ENCODE assay signal across 20 cellular contexts in genomic region chr7:47801423-47801822, GRCh38.
DNase-seq lines count a peak whose midpoint lies in the region; ATAC-seq and TF ChIP-seq lines count a peak whose summit lies in the region.
"Had no signal": no experiment of that assay in that cellular context is flagged by ENCODE, and none has a peak within 500 bp of the region (broad histone marks: within the 10 kb centered on the region; RNA-seq: fewer than 3 reads in every experiment).

No MANE protein-coding gene starts in this region.

- BruUV-seq in IMR-90 (replicated peaks; lab: Mats Ljungman, UMichigan) = no TSS peak

- H3K4me2 ChIP-seq in IMR-90 (ENCODE audit: low read depth, low read length) = no peak overlapping the region
- H3K4me2 ChIP-seq: BLaER1, SK-N-SH had no signal

- DNase-seq in IMR-90 (no peak), RWPE1 (ENCODE audit: low spot score) (peak; percentile 42), endodermal cell (peak; percentile 7), nephron progenitor cell (no peak), NCI-H2081 (lab: John Stamatoyannopoulos, UW) (no peak)
- no peak for DNase-seq in activated CD4-positive, alpha-beta T cell treated with anti-CD3 and anti-CD28 coated beads for 4 hours
- DNase-seq: CD4-positive, CD25-positive, alpha-beta regulatory T cell; DMS153; DND-41; H9; NCI-H1092 treated with DMSO at 0.1 percent for 48 hours; NCI-H1436; NCI-H1930; NCI-H446 treated with DMSO at 0.1 percent for 48 hours; NCI-H526 treated with DMSO at 0.1 percent for 48 hours; SK-N-SH; SW 1271 had no signal

- no peak overlapping the region for H3K4me3 Mint-ChIP-seq in endodermal cell
- H3K4me3 Mint-ChIP-seq in nephron progenitor cell = no peak overlapping the region
- H3K4me3 Mint-ChIP-seq: CD4-positive, CD25-positive, alpha-beta regulatory T cell; H9 had no signal

- TF ChIP-seq RAD21 in IMR-90 (IDR thresholded peaks at IDR 0.05; ENCODE audit: low read length) = no peak

- H2BK20ac ChIP-seq in IMR-90 (ENCODE audit: low read depth, low read length) = peak overlapping the region; percentile 16; the same call in 1 of the 2 replicates

- dilution Hi-C loops in IMR-90 (cut with HindIII; ENCODE audit: low sequenced_read_pairs, unreplicated experiment) = no loop called here

- H3K9me3 ChIP-seq in IMR-90 (ENCODE audit: control insufficient read depth, insufficient read depth, low read length) (no peaks in the 10 kb centered on the region), endodermal cell (ENCODE audit: control insufficient read depth, low read length) (no peaks in the 10 kb centered on the region)
- H3K9me3 ChIP-seq: BLaER1, SK-N-SH had no signal

- intact Hi-C loops in IMR-90 (cut with micrococcal nuclease) = no loop called here

- H3K27me3 ChIP-seq in IMR-90 (ENCODE audit: control insufficient read depth, insufficient read depth, low read length) (no peaks in the 10 kb centered on the region; the same call in 1 of the 2 replicates), endodermal cell (ENCODE audit: control insufficient read depth, insufficient read depth, low read length, poor library complexity, severe bottlenecking) (no peaks in the 10 kb centered on the region)
- H3K27me3 ChIP-seq: BLaER1 had no signal

- H3K36me3 Mint-ChIP-seq in endodermal cell (ENCODE audit: low read depth) (no peaks in the 10 kb centered on the region), nephron progenitor cell (ENCODE audit: low read depth) (no peaks in the 10 kb centered on the region)
- H3K36me3 Mint-ChIP-seq: CD4-positive, CD25-positive, alpha-beta regulatory T cell had no signal

- CTCF ChIA-PET in IMR-90 (lab: Yijun Ruan, JAX) (no interaction called here), RWPE1 (lab: Yijun Ruan, JAX) (no interaction called here)

- H3K56ac ChIP-seq in IMR-90 (ENCODE audit: extremely low read depth, insufficient read depth, low read length) = no peak overlapping the region

- no peak overlapping the region for H3K23ac ChIP-seq in IMR-90 (ENCODE audit: low read depth, low read length)

- H4K5ac ChIP-seq in IMR-90 (ENCODE audit: low read depth, low read length) = peak overlapping the region; percentile 22; the same call in 1 of the 2 replicates

- H3K4me1 ChIP-seq in IMR-90 (ENCODE audit: control insufficient read depth, insufficient read depth, low read length) (peaks cover 17% of the 10 kb centered on the region), endodermal cell (ENCODE audit: control insufficient read depth, insufficient read depth, low read length) (no peaks in the 10 kb centered on the region)
- H3K4me1 ChIP-seq: BLaER1 had no signal

- no peak overlapping the region for H2BK120ac ChIP-seq in IMR-90 (ENCODE audit: low read depth, low read length)

- no peak overlapping the region for H3K27ac ChIP-seq in IMR-90 (ENCODE audit: insufficient read depth, low read length)
- H3K27ac ChIP-seq in RWPE1 = peak overlapping the region; percentile 9; the same call in 1 of the 2 replicates
- H3K27ac ChIP-seq in endodermal cell (ENCODE audit: low read depth, low read length) = no peak overlapping the region
- H3K27ac ChIP-seq: BLaER1 had no signal

- ATAC-seq in IMR-90 (ENCODE audit: low read depth) (no peak), HG02759 (IDR thresholded peaks at IDR 0.05; ENCODE audit: unreplicated experiment) (no peak), HG03342 (IDR thresholded peaks at IDR 0.05; ENCODE audit: unreplicated experiment) (no peak)

- no peak overlapping the region for H2BK15ac ChIP-seq in IMR-90 (ENCODE audit: low read depth, low read length)

- TF ChIP-seq CTCF in IMR-90 (conservative IDR thresholded peaks at IDR 0.05; ENCODE audit: low read depth, low read length) = no peak
- TF ChIP-seq CTCF in RWPE1 (conservative IDR thresholded peaks at IDR 0.05; ENCODE audit: low read depth) = no peak
- TF ChIP-seq CTCF in endodermal cell (conservative IDR thresholded peaks at IDR 0.05) = no peak
- TF ChIP-seq CTCF in nephron progenitor cell (IDR thresholded peaks at IDR 0.05) = no peak

- peaks cover 21% of the 10 kb centered on the region for H3K9me1 ChIP-seq in IMR-90 (ENCODE audit: insufficient read depth, low read length)

- POLR2A ChIA-PET in IMR-90 (lab: Charles Lee; ENCODE audit: unreplicated experiment) = no interaction called here
- POLR2A ChIA-PET in RWPE1 (lab: Yijun Ruan, JAX; ENCODE audit: low non-redundant PET) = no interaction called here

- WGBS in IMR-90 (ENCODE audit: extremely low coverage in 2 of 2, insufficient read length in 1 of 2), 2 experiments = no CpG with 5 or more reads among the region's 6 CpGs
- 88 to 90% methylated on average over 5 to 6 of the region's 6 CpGs for WGBS in endodermal cell (ENCODE audit: insufficient coverage in 1 of 2, insufficient read length in 1 of 2), 2 experiments

- no peak overlapping the region for H2BK5ac ChIP-seq in IMR-90 (ENCODE audit: low read depth, low read length, poor library complexity, severe bottlenecking)

- H3K9ac ChIP-seq in IMR-90 (ENCODE audit: low read depth, low read length) = no peak overlapping the region
- no peak overlapping the region for H3K9ac ChIP-seq in endodermal cell (ENCODE audit: extremely low read depth, low read length, poor library complexity, severe bottlenecking)
- H3K9ac ChIP-seq: BLaER1, SK-N-SH had no signal

- H3K4me3 ChIP-seq in IMR-90 (ENCODE audit: insufficient read depth, low read depth, low read length) (no peak overlapping the region), endodermal cell (ENCODE audit: low read length) (no peak overlapping the region)
- H3K4me3 ChIP-seq: BLaER1 had no signal

- H3K27ac Mint-ChIP-seq in endodermal cell = no peak overlapping the region
- peak overlapping the region; percentile 64 for H3K27ac Mint-ChIP-seq in nephron progenitor cell
- H3K27ac Mint-ChIP-seq: CD4-positive, CD25-positive, alpha-beta regulatory T cell had no signal

- H2AK5ac ChIP-seq in IMR-90 (ENCODE audit: low read depth, low read length) = peak overlapping the region; percentile 42; the same call in 1 of the 2 replicates

- H4K91ac ChIP-seq in IMR-90 (ENCODE audit: insufficient read depth, low read depth, low read length) = no peak overlapping the region

- H3K14ac ChIP-seq in IMR-90 (replicated peaks; ENCODE audit: low read depth, low read length) = no peak overlapping the region; the same call in 1 of the 2 replicates

- no peak for TF ChIP-seq POLR2A in IMR-90 (IDR thresholded peaks at IDR 0.05; ENCODE audit: low read depth, low read length)

- H3K18ac ChIP-seq in IMR-90 (ENCODE audit: low read depth, low read length) = no peak overlapping the region

- peak overlapping the region; percentile 29 for H3K4ac ChIP-seq in IMR-90 (ENCODE audit: low read depth, low read length)

- H4K20me1 ChIP-seq in IMR-90 (ENCODE audit: insufficient read depth, low read length) = no peaks in the 10 kb centered on the region
- H4K20me1 ChIP-seq: BLaER1 had no signal

- no peaks in the 10 kb centered on the region for H3K27me3 Mint-ChIP-seq in endodermal cell (ENCODE audit: insufficient read depth)
- peaks cover 5% of the 10 kb centered on the region for H3K27me3 Mint-ChIP-seq in nephron progenitor cell (ENCODE audit: low read depth, poor library complexity)
- H3K27me3 Mint-ChIP-seq: CD4-positive, CD25-positive, alpha-beta regulatory T cell had no signal

- H2AFZ ChIP-seq in IMR-90 (replicated peaks; ENCODE audit: low read length, poor library complexity) = no peak overlapping the region

- in situ Hi-C loops in IMR-90 (cut with MboI; ENCODE audit: low sequenced_read_pairs) = no loop called here

- peaks cover 4 to 12% of the 10 kb centered on the region in 2 experiments; a peak in 3 of 4 replicates for H3K79me1 ChIP-seq in IMR-90 (ENCODE audit: low read depth in 1 of 2, low read length in 2 of 2)

- no peak overlapping the region for H2AK9ac ChIP-seq in IMR-90 (replicated peaks; ENCODE audit: low read depth, low read length, poor library complexity)

- no peak overlapping the region for H4K8ac ChIP-seq in IMR-90 (ENCODE audit: low read depth in 2 of 2, low read length in 2 of 2)

- no peaks in the 10 kb centered on the region for H3K36me3 ChIP-seq in IMR-90 (ENCODE audit: control insufficient read depth, insufficient read depth, low read length)
- no peaks in the 10 kb centered on the region for H3K36me3 ChIP-seq in endodermal cell (ENCODE audit: control insufficient read depth, insufficient read depth, low read length)
- H3K36me3 ChIP-seq: BLaER1 had no signal

- H3K9me3 Mint-ChIP-seq in endodermal cell (no peaks in the 10 kb centered on the region), nephron progenitor cell (peaks cover 4% of the 10 kb centered on the region)
- H3K9me3 Mint-ChIP-seq: CD4-positive, CD25-positive, alpha-beta regulatory T cell; H9 had no signal

- no peaks in the 10 kb centered on the region for H3K4me1 Mint-ChIP-seq in endodermal cell
- peaks cover 36% of the 10 kb centered on the region for H3K4me1 Mint-ChIP-seq in nephron progenitor cell
- H3K4me1 Mint-ChIP-seq: CD4-positive, CD25-positive, alpha-beta regulatory T cell; H9 had no signal

TF ChIP-seq in IMR-90, 13 proteins besides CTCF, POLR2A, EP300 and RAD21:
- TF ChIP-seq RFX5 (IDR thresholded peaks at IDR 0.05; ENCODE audit: low read depth, low read length) = no peak

Comparison
In these comparisons a context has a peak if more than half of its experiments do, and no peak if none do; other contexts are left out.
1. DNase-seq: peak in RWPE1 (single experiment) and endodermal cell (single experiment); none in IMR-90 (single experiment), nephron progenitor cell (single experiment), activated CD4-positive, alpha-beta T cell treated with anti-CD3 and anti-CD28 coated beads for 4 hours (0 of 2) and NCI-H2081 (0 of 2).